In genomic region chr7:128923411-128923800, GRCh38 we compare ENCODE assay signal across 1 cellular context.
TF ChIP-seq lines count a peak whose summit lies in the region.

No MANE protein-coding gene starts in this region.

TF ChIP-seq in A549, 52 proteins besides CTCF, POLR2A, EP300 and RAD21:
- TF ChIP-seq REST (IDR thresholded peaks at IDR 0.05) (peak; percentile 42; the same call in 1 of the 2 replicates), KDM1A (IDR thresholded peaks at IDR 0.05; ENCODE audit: low read depth) (no peak)
